ENCODE assay signal across 9 cellular contexts in genomic region chr7:143884978-143885559, GRCh38. TPM values are rescaled to one million over a fixed set of nuclear protein-coding genes. Genes with fewer than 3 reads are reported as not detected.
DNase-seq lines count a peak whose midpoint lies in the region; ATAC-seq, FAIRE-seq and TF ChIP-seq lines count a peak whose summit lies in the region.
"Had no signal": no experiment of that assay in that cellular context is flagged by ENCODE, and none has a peak within 500 bp of the region (broad histone marks: within the 10 kb centered on the region; RNA-seq: fewer than 3 reads in every experiment).

No MANE protein-coding gene starts in this region.

- FAIRE-seq in pancreas (lab: Jason Lieb, UNC): no peak

- no peak for TF ChIP-seq CTCF in pancreas (IDR thresholded peaks at IDR 0.05)

- no peaks in the 10 kb centered on the region for H3K9me3 ChIP-seq in pancreas

- ATAC-seq in GM19467 (IDR thresholded peaks at IDR 0.05; ENCODE audit: unreplicated experiment) (peak; percentile 86), HG03457 (IDR thresholded peaks at IDR 0.05; ENCODE audit: unreplicated experiment) (peak; percentile 85), pancreas (peak in 3 of 4 donors; percentile 41 to 82 (median 66))
- ATAC-seq: Panc1 had no signal

- no peaks in the 10 kb centered on the region for H3K4me1 ChIP-seq in pancreas

- no peaks in the 10 kb centered on the region for H3K36me3 ChIP-seq in pancreas

- in situ Hi-C loops in KBM-7 (cut with MboI; ENCODE audit: low pct_unique_long_range_greater_than_20kb, low sequenced_read_pairs): no loop called here

- intact Hi-C loops in head of caudate nucleus (cut with DNase I) (no loop called here), pancreas (cut with DNase I) (no loop called here)

- WGBS in pancreas, 2 donors: 49 to 52% methylated on average over 38 of the region's 38 CpGs

- H3K27me3 ChIP-seq in pancreas: no peaks in the 10 kb centered on the region

- H3K27ac ChIP-seq in pancreas: no peak overlapping the region

- peak overlapping the region in 1 of 4 donors; percentile 17 for H3K4me3 ChIP-seq in pancreas

- DNase-seq in EH (ENCODE audit: low read depth): peak; percentile 79
- peak; percentile 15 for DNase-seq in activated naive CD4-positive, alpha-beta T cell treated with anti-CD3 and anti-CD28 coated beads, Interleukin-2, amount 50 U/mL, for 16 hours
- peak; percentile 82 to 97 (median 92) for DNase-seq in head of caudate nucleus
- peak in 2 of 6 donors; percentile 19 to 63 for DNase-seq in pancreas
- DNase-seq in KBM-7: no peak
- no peak for DNase-seq in COR-L47 (lab: John Stamatoyannopoulos, UW)

RNA-seq across cellular contexts. Expression of gene TCAF1, which starts 16.9 kb away (rescaled TPM):
- 10 to 100 TPM; 12.4 to 30.5 (median 19.2) TPM for total RNA-seq in pancreas
- polyA plus RNA-seq in pancreas: 10 to 100 TPM in 1 of 2 donors, 1 to 10 TPM in 1; 9.1 to 20.4 TPM

RNA-seq across cellular contexts. Expression of gene OR2F2, which starts 50.0 kb away (rescaled TPM):
- total RNA-seq in pancreas: not detected
- polyA plus RNA-seq in pancreas: not detected

Comparison
In these comparisons a context has a peak if more than half of its experiments do, and no peak if none do; other contexts are left out.
1. DNase-seq: peak in EH (single experiment), activated naive CD4-positive, alpha-beta T cell treated with anti-CD3 and anti-CD28 coated beads, Interleukin-2, amount 50 U/mL, for 16 hours (single experiment) and head of caudate nucleus (42 of 42); none in KBM-7 (single experiment) and COR-L47 (single experiment).
2. Peak in every context shown above with its lines, with median percentiles within 50 percentile points of each other: ATAC-seq.